In the genomic region with DNA sequence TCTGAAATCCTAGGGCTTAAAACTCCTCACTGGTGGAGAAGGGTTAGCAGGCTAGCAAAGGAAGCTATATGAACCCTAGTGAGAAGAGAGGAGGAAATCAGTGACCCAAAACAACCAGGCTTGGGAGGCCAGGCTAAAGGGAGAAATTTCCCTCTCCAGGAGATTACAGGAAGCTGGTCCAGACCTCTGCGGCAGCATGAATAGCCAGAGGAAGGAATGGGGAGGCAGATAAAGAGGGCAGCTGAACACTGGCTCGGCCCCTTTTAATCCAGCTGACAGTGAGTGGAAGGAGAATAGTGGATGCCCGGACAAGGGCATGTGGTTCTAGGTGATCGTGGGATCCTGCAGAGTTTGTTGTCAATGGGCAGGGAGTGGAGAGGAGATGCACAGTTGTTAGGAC, we compare ENCODE assay signal across 2 cellular contexts.
TF ChIP-seq lines count a peak whose summit lies in the region.

No MANE protein-coding gene starts in this region.

TF ChIP-seq in GM23338, 12 proteins besides CTCF, POLR2A, EP300 and RAD21 (continued from another document):
- TF ChIP-seq POLR2AphosphoS5 (IDR thresholded peaks at IDR 0.05; ENCODE audit: low read depth) (no peak), JUNB (IDR thresholded peaks at IDR 0.05; ENCODE audit: unreplicated experiment) (no peak), CREB1 (CRISPR knock-in tag; IDR thresholded peaks at IDR 0.05; ENCODE audit: low read depth) (no peak), ZNF331 (CRISPR knock-in tag; IDR thresholded peaks at IDR 0.05; ENCODE audit: low read depth) (no peak), NANOG (IDR thresholded peaks at IDR 0.05; ENCODE audit: borderline replicate concordance) (no peak), ZNF114 (CRISPR knock-in tag; IDR thresholded peaks at IDR 0.05) (no peak)
TF ChIP-seq in GM23338: peak in this region for 0.

TF ChIP-seq in H1, 55 proteins besides CTCF, POLR2A, EP300 and RAD21:
- TF ChIP-seq MAFK (IDR thresholded peaks at IDR 0.05; ENCODE audit: low read depth, low read length) (no peak), POU5F1 (IDR thresholded peaks at IDR 0.05; ENCODE audit: low read depth, low read length) (no peak), RFX5 (IDR thresholded peaks at IDR 0.05; ENCODE audit: borderline replicate concordance, low read depth, low read length) (no peak), CTBP2 (IDR thresholded peaks at IDR 0.05; ENCODE audit: borderline replicate concordance, insufficient read depth, insufficient read length, low read length) (no peak), CHD7 (IDR thresholded peaks at IDR 0.05; ENCODE audit: insufficient replicate concordance, low read length) (no peak), RBBP5 (IDR thresholded peaks at IDR 0.05; ENCODE audit: borderline replicate concordance, low read depth, low read length) (no peak)
